26 cellular contexts compared by ENCODE assay signal in genomic region chr4:115145393-115146160, GRCh38. TPM values are rescaled to one million over a fixed set of nuclear protein-coding genes. Genes with fewer than 3 reads are reported as not detected.
DNase-seq lines count a peak whose midpoint lies in the region; ATAC-seq and TF ChIP-seq lines count a peak whose summit lies in the region.
"Had no signal": no experiment of that assay in that cellular context is flagged by ENCODE, and none has a peak within 500 bp of the region (broad histone marks: within the 10 kb centered on the region; RNA-seq: fewer than 3 reads in every experiment).

No MANE protein-coding gene starts in this region.

- no peaks in the 10 kb centered on the region for H3K36me3 ChIP-seq in adrenal gland (replicated peaks in 1 of 2)
- H3K36me3 ChIP-seq: esophagus squamous epithelium, WERI-Rb-1 had no signal

- H3K27me3 ChIP-seq in adrenal gland = no peaks in the 10 kb centered on the region
- H3K27me3 ChIP-seq: esophagus squamous epithelium had no signal

- WGBS in adrenal gland, 4 donors = 59 to 66% (median 62%) methylated on average over 3 of the region's 3 CpGs

- H3K4me1 ChIP-seq in adrenal gland (replicated peaks in 1 of 2) = no peaks in the 10 kb centered on the region
- H3K4me1 ChIP-seq: A549, esophagus squamous epithelium had no signal

- no peaks in the 10 kb centered on the region for H3K36me3 Mint-ChIP-seq in stimulated activated memory B cell treated with anti-CD40 and anti-IgM and Interleukin-4, amounts not matched to agents 10 μg/mL and 1 μg/mL and 100 μg/mL, for 72 hours
- H3K36me3 Mint-ChIP-seq: activated CD8-positive, alpha-beta memory T cell treated with anti-CD3 and anti-CD28 coated beads, Interleukin-2, amount 10 ng/mL, durations not matched to agents 7 days and 5 days; CD4-positive, CD25-positive, alpha-beta regulatory T cell; stimulated activated effector memory CD8-positive, alpha-beta T cell treated with anti-CD3 and anti-CD28 coated beads, Interleukin-12 subunit alpha, Interleukin-12 subunit beta, amount 100 ng/mL, for 72 hours; T-cell had no signal

- H3K27ac ChIP-seq in adrenal gland = no peak overlapping the region
- H3K27ac ChIP-seq: A549, esophagus squamous epithelium, WERI-Rb-1 had no signal

- intact Hi-C loops in adrenal gland (cut with DNase I) = no loop called here

- no peak overlapping the region for H3K4me3 ChIP-seq in adrenal gland
- H3K4me3 ChIP-seq: A549, esophagus squamous epithelium, GM12878 had no signal

- TF ChIP-seq CTCF in adrenal gland (IDR thresholded peaks at IDR 0.05) = no peak

- no peak overlapping the region for H3K4me3 Mint-ChIP-seq in stimulated activated memory B cell treated with anti-CD40 and anti-IgM and Interleukin-4, amounts not matched to agents 10 μg/mL and 1 μg/mL and 100 μg/mL, for 72 hours
- H3K4me3 Mint-ChIP-seq: activated CD8-positive, alpha-beta memory T cell treated with anti-CD3 and anti-CD28 coated beads, Interleukin-2, amount 10 ng/mL, durations not matched to agents 7 days and 5 days; CD4-positive, CD25-positive, alpha-beta regulatory T cell; dendritic cell treated with granulocyte-macrophage colony-stimulating factor and Interleukin-4, amounts not matched to agents 40 ng/mL and 50 ng/mL, for 4 days; stimulated activated effector memory CD8-positive, alpha-beta T cell treated with anti-CD3 and anti-CD28 coated beads, Interleukin-12 subunit alpha, Interleukin-12 subunit beta, amount 100 ng/mL, for 72 hours; T-cell had no signal

- ATAC-seq in left lobe of liver = peak; percentile 96
- ATAC-seq in stimulated activated memory B cell treated with anti-CD40 and anti-IgM and Interleukin-4, amounts not matched to agents 10 μg/mL and 1 μg/mL and 100 μg/mL, for 72 hours = no peak
- ATAC-seq: A549; activated CD8-positive, alpha-beta memory T cell treated with anti-CD3 and anti-CD28 coated beads, Interleukin-2, amount 10 ng/mL, durations not matched to agents 7 days and 5 days; GM12878; stimulated activated effector memory CD8-positive, alpha-beta T cell treated with anti-CD3 and anti-CD28 coated beads, Interleukin-12 subunit alpha, Interleukin-12 subunit beta, amount 100 ng/mL, for 72 hours; T-cell had no signal

- no peak overlapping the region for H3K27ac Mint-ChIP-seq in stimulated activated memory B cell treated with anti-CD40 and anti-IgM and Interleukin-4, amounts not matched to agents 10 μg/mL and 1 μg/mL and 100 μg/mL, for 72 hours
- H3K27ac Mint-ChIP-seq: activated CD8-positive, alpha-beta memory T cell treated with anti-CD3 and anti-CD28 coated beads, Interleukin-2, amount 10 ng/mL, durations not matched to agents 7 days and 5 days; CD4-positive, CD25-positive, alpha-beta regulatory T cell; dendritic cell treated with granulocyte-macrophage colony-stimulating factor and Interleukin-4, amounts not matched to agents 40 ng/mL and 50 ng/mL, for 4 days; stimulated activated effector memory CD8-positive, alpha-beta T cell treated with anti-CD3 and anti-CD28 coated beads, Interleukin-12 subunit alpha, Interleukin-12 subunit beta, amount 100 ng/mL, for 72 hours; T-cell had no signal

- peak; percentile 72 for DNase-seq in DMS153 (lab: John Stamatoyannopoulos, UW)
- peak; percentile 46 to 52 for DNase-seq in NCI-H1930 (lab: John Stamatoyannopoulos, UW)
- DNase-seq in NCI-H748 (lab: John Stamatoyannopoulos, UW; ENCODE audit: unreplicated experiment) = peak; percentile 97
- DNase-seq in left lobe of liver (ENCODE audit: low spot score) = no peak
- no peak for DNase-seq in adrenal gland
- no peak for DNase-seq in NCI-H1694 (lab: John Stamatoyannopoulos, UW)
- DNase-seq in amniotic stem cell (lab: John Stamatoyannopoulos, UW) = no peak
- DNase-seq: activated CD8-positive, alpha-beta memory T cell treated with anti-CD3 and anti-CD28 coated beads, Interleukin-2, amount 10 ng/mL, durations not matched to agents 7 days and 5 days; activated effector memory CD4-positive, alpha-beta T cell treated with anti-CD3 and anti-CD28 coated beads, Interleukin-2, amount 50 U/mL, for 16 hours; CD4-positive, CD25-positive, alpha-beta regulatory T cell; esophagus squamous epithelium; H7; hypothalamus; kidney glomerular epithelial cell; MM.1S; NK-92 treated with Interleukin-12 subunit alpha and Interleukin-12 subunit beta, amount 100 ng/mL, for 24 hours; occipital lobe; T-cell; WERI-Rb-1 had no signal

- H3K9me3 ChIP-seq in adrenal gland (replicated peaks in 1 of 3) = no peaks in the 10 kb centered on the region
- H3K9me3 ChIP-seq: A549, esophagus squamous epithelium had no signal

- H3K9me3 Mint-ChIP-seq in stimulated activated memory B cell treated with anti-CD40 and anti-IgM and Interleukin-4, amounts not matched to agents 10 μg/mL and 1 μg/mL and 100 μg/mL, for 72 hours = peaks cover 5% of the 10 kb centered on the region
- H3K9me3 Mint-ChIP-seq: dendritic cell treated with granulocyte-macrophage colony-stimulating factor and Interleukin-4, amounts not matched to agents 40 ng/mL and 50 ng/mL, for 4 days; stimulated activated effector memory CD8-positive, alpha-beta T cell treated with anti-CD3 and anti-CD28 coated beads, Interleukin-12 subunit alpha, Interleukin-12 subunit beta, amount 100 ng/mL, for 72 hours had no signal

- TF ChIP-seq POLR2A in adrenal gland (IDR thresholded peaks at IDR 0.05) = no peak

- no peaks in the 10 kb centered on the region for H3K27me3 Mint-ChIP-seq in stimulated activated memory B cell treated with anti-CD40 and anti-IgM and Interleukin-4, amounts not matched to agents 10 μg/mL and 1 μg/mL and 100 μg/mL, for 72 hours
- H3K27me3 Mint-ChIP-seq: activated CD8-positive, alpha-beta memory T cell treated with anti-CD3 and anti-CD28 coated beads, Interleukin-2, amount 10 ng/mL, durations not matched to agents 7 days and 5 days; CD4-positive, CD25-positive, alpha-beta regulatory T cell; dendritic cell treated with granulocyte-macrophage colony-stimulating factor and Interleukin-4, amounts not matched to agents 40 ng/mL and 50 ng/mL, for 4 days; T-cell had no signal

- no peaks in the 10 kb centered on the region for H3K4me1 Mint-ChIP-seq in stimulated activated memory B cell treated with anti-CD40 and anti-IgM and Interleukin-4, amounts not matched to agents 10 μg/mL and 1 μg/mL and 100 μg/mL, for 72 hours
- H3K4me1 Mint-ChIP-seq: activated CD8-positive, alpha-beta memory T cell treated with anti-CD3 and anti-CD28 coated beads, Interleukin-2, amount 10 ng/mL, durations not matched to agents 7 days and 5 days; CD4-positive, CD25-positive, alpha-beta regulatory T cell; stimulated activated effector memory CD8-positive, alpha-beta T cell treated with anti-CD3 and anti-CD28 coated beads, Interleukin-12 subunit alpha, Interleukin-12 subunit beta, amount 100 ng/mL, for 72 hours; T-cell had no signal

RNA-seq across cellular contexts. Expression of gene NDST4, which starts 32.2 kb away (rescaled TPM):
- total RNA-seq in left lobe of liver = not detected
- total RNA-seq in adrenal gland = not detected
- polyA plus RNA-seq in adrenal gland = under 1 TPM in 1 of 3 donors, not detected in 2; 0.07 TPM
- total RNA-seq: activated CD8-positive, alpha-beta memory T cell treated with anti-CD3 and anti-CD28 coated beads, Interleukin-2, amount 10 ng/mL, durations not matched to agents 7 days and 5 days; astrocyte; CD4-positive, CD25-positive, alpha-beta regulatory T cell; esophagus squamous epithelium; H7; mononuclear cell; T-cell had no signal
- polyA plus RNA-seq: CD4-positive, CD25-positive, alpha-beta regulatory T cell had no signal

Comparison
In these comparisons a context has a peak if more than half of its experiments do, and no peak if none do; other contexts are left out.
1. DNase-seq: peak in DMS153 (single experiment), NCI-H1930 (2 of 2) and NCI-H748 (single experiment); none in left lobe of liver (single experiment), adrenal gland (0 of 7), NCI-H1694 (single experiment) and amniotic stem cell (single experiment).